In genomic region chr7:49327155-49327554, GRCh38 we compare ENCODE assay signal across 27 cellular contexts.
"Had no signal": no experiment of that assay in that cellular context is flagged by ENCODE, and none has a peak within 500 bp of the region (broad histone marks: within the 10 kb centered on the region; RNA-seq: fewer than 3 reads in every experiment).

No MANE protein-coding gene starts in this region.

- H3K4me1 ChIP-seq: left ventricle myocardium inferior, pancreas, right atrium auricular region, right lobe of liver, stomach, suprapubic skin, tibial artery, upper lobe of right lung had no signal

- H3K9me3 ChIP-seq: left ventricle myocardium inferior, mucosa of descending colon, pancreas, right atrium auricular region, right lobe of liver, suprapubic skin, thoracic aorta, tibial artery, upper lobe of right lung had no signal

- H3K4me1 Mint-ChIP-seq: memory B cell; naive thymus-derived CD4-positive, alpha-beta T cell; stimulated activated naive B cell treated with anti-CD40 and anti-IgM and Interleukin-4, amounts not matched to agents 10 μg/mL and 1 μg/mL and 100 μg/mL, for 72 hours had no signal

- H3K4me3 ChIP-seq: heart left ventricle, left ventricle myocardium inferior, lung, mucosa of descending colon, pancreas, right atrium auricular region, right lobe of liver, smooth muscle cell, stomach, suprapubic skin, thoracic aorta, tibial artery, upper lobe of right lung had no signal

- H3K36me3 Mint-ChIP-seq: memory B cell; naive thymus-derived CD4-positive, alpha-beta T cell; stimulated activated naive B cell treated with anti-CD40 and anti-IgM and Interleukin-4, amounts not matched to agents 10 μg/mL and 1 μg/mL and 100 μg/mL, for 72 hours had no signal

- H3K4me2 ChIP-seq: smooth muscle cell had no signal

- H3K4me3 Mint-ChIP-seq: memory B cell; naive thymus-derived CD4-positive, alpha-beta T cell; natural killer cell treated with Interleukin-12 subunit alpha and Interleukin-12 subunit beta and Interleukin-15 and Interleukin-18, amount 100 ng/mL, for 72 hours; stimulated activated naive B cell treated with anti-CD40 and anti-IgM and Interleukin-4, amounts not matched to agents 10 μg/mL and 1 μg/mL and 100 μg/mL, for 72 hours had no signal

- H3K27ac Mint-ChIP-seq: memory B cell; naive thymus-derived CD4-positive, alpha-beta T cell; natural killer cell treated with Interleukin-12 subunit alpha and Interleukin-12 subunit beta and Interleukin-15 and Interleukin-18, amount 100 ng/mL, for 72 hours; stimulated activated naive B cell treated with anti-CD40 and anti-IgM and Interleukin-4, amounts not matched to agents 10 μg/mL and 1 μg/mL and 100 μg/mL, for 72 hours had no signal

- FAIRE-seq: pancreas, urothelium cell line had no signal

- DNase-seq: heart left ventricle; hypothalamus; islet precursor cell; left ventricle myocardium inferior; midbrain; mucosa of descending colon; naive thymus-derived CD4-positive, alpha-beta T cell; nucleus accumbens; pancreas; posterior cingulate gyrus; right lobe of liver; stimulated activated CD4-positive, alpha-beta T cell treated with anti-CD3 and anti-CD28 coated beads, Interleukin-1b, Interleukin-23, amount 100 ng/mL, for 48 hours; stimulated activated CD4-positive, alpha-beta T cell treated with anti-CD3 and anti-CD28 coated beads, Interleukin-2, amount 100 ng/mL, for 48 hours; stimulated activated naive B cell treated with anti-CD40 and anti-IgM and Interleukin-4, amounts not matched to agents 10 μg/mL and 1 μg/mL and 100 μg/mL, for 72 hours; stimulated activated naive CD8-positive, alpha-beta T cell treated with anti-CD3 and anti-CD28 coated beads, Interleukin-15, Interleukin-2, amounts not matched to agents 100 U/mL and 50 U/mL, for 24 hours; stomach; tibial artery; trophoblast cell; upper lobe of right lung had no signal

- H3K27me3 Mint-ChIP-seq: memory B cell; naive thymus-derived CD4-positive, alpha-beta T cell; natural killer cell treated with Interleukin-12 subunit alpha and Interleukin-12 subunit beta and Interleukin-15 and Interleukin-18, amount 100 ng/mL, for 72 hours; stimulated activated naive B cell treated with anti-CD40 and anti-IgM and Interleukin-4, amounts not matched to agents 10 μg/mL and 1 μg/mL and 100 μg/mL, for 72 hours had no signal

- H3K36me3 ChIP-seq: heart left ventricle, left ventricle myocardium inferior, pancreas, right atrium auricular region, right lobe of liver, stomach, suprapubic skin, thoracic aorta, tibial artery, upper lobe of right lung had no signal

- H3K27me3 ChIP-seq: heart left ventricle, pancreas, right atrium auricular region, right lobe of liver, stomach, suprapubic skin, tibial artery, upper lobe of right lung had no signal

- H3K27ac ChIP-seq: heart left ventricle, left ventricle myocardium inferior, pancreas, right atrium auricular region, right lobe of liver, stomach, suprapubic skin, thoracic aorta, tibial artery, upper lobe of right lung had no signal

- ATAC-seq: heart left ventricle; mucosa of descending colon; naive thymus-derived CD4-positive, alpha-beta T cell; natural killer cell treated with Interleukin-12 subunit alpha and Interleukin-12 subunit beta and Interleukin-15 and Interleukin-18, amount 100 ng/mL, for 72 hours; pancreas; right lobe of liver; stimulated activated naive B cell treated with anti-CD40 and anti-IgM and Interleukin-4, amounts not matched to agents 10 μg/mL and 1 μg/mL and 100 μg/mL, for 72 hours; stimulated activated naive CD8-positive, alpha-beta T cell treated with anti-CD3 and anti-CD28 coated beads, Interleukin-15, Interleukin-2, amounts not matched to agents 100 U/mL and 50 U/mL, for 24 hours; upper lobe of right lung had no signal
